Comparison of ENCODE assay signal across 1 cellular context in genomic region chr1:227902641-227902990, GRCh38.
TF ChIP-seq lines count a peak whose summit lies in the region.

No MANE protein-coding gene starts in this region.

TF ChIP-seq in H1, 55 proteins besides CTCF, POLR2A, EP300 and RAD21:
- TF ChIP-seq TAF7 (optimal IDR thresholded peaks at IDR 0.05; ENCODE audit: borderline replicate concordance, low read depth, low read length) (no peak), HDAC2 (IDR thresholded peaks at IDR 0.05; ENCODE audit: borderline replicate concordance in 1 of 2, low read depth in 2 of 2, low read length in 2 of 2) (no peak), POU5F1 (IDR thresholded peaks at IDR 0.05; ENCODE audit: low read depth, low read length) (no peak), SP2 (IDR thresholded peaks at IDR 0.05; ENCODE audit: low read length) (no peak), SP4 (IDR thresholded peaks at IDR 0.05; ENCODE audit: low read length) (no peak), SAP30 (IDR thresholded peaks at IDR 0.05; ENCODE audit: insufficient read depth, insufficient replicate concordance, low read length) (no peak), CHD7 (IDR thresholded peaks at IDR 0.05; ENCODE audit: insufficient replicate concordance, low read length) (no peak), E2F6 (IDR thresholded peaks at IDR 0.05) (no peak), NANOG (IDR thresholded peaks at IDR 0.05; ENCODE audit: insufficient read depth, low read depth, low read length, poor library complexity, severe bottlenecking) (no peak), YY1 (IDR thresholded peaks at IDR 0.05; ENCODE audit: low read depth, low read length) (no peak), NRF1 (IDR thresholded peaks at IDR 0.05; ENCODE audit: low read depth, low read length) (no peak), SUZ12 (IDR thresholded peaks at IDR 0.05; ENCODE audit: low read length) (no peak), ZNF274 (IDR thresholded peaks at IDR 0.05; ENCODE audit: borderline replicate concordance, extremely low read depth, low read length) (no peak), CTBP2 (IDR thresholded peaks at IDR 0.05; ENCODE audit: borderline replicate concordance, insufficient read depth, insufficient read length, low read length) (no peak), KDM4A (IDR thresholded peaks at IDR 0.05; ENCODE audit: low read depth, low read length, severe bottlenecking) (no peak), RXRA (IDR thresholded peaks at IDR 0.05; ENCODE audit: insufficient read depth, low read depth, low read length) (no peak), TBP (IDR thresholded peaks at IDR 0.05; ENCODE audit: low read depth, low read length) (no peak), JUND (IDR thresholded peaks at IDR 0.05; ENCODE audit: low read length) (no peak)
